21 cellular contexts compared by ENCODE assay signal in the genomic region with DNA sequence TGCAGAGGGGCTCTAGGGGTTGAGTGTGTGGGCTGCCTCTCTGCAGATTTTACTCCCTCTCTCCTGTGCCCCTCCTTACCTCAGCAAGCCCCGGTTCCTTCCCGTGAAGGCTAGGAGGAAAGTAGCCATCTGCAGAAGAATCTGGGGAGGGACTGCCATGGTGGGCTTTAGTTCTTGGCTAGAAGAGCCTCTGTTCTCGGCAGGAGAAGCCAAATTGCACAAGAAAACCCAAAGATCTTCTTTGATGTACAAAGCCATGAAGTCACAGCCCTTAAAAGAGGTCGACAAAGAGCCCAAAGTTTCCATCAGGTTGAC. TPM values are rescaled to one million over a fixed set of nuclear protein-coding genes. Genes with fewer than 3 reads are reported as not detected.
DNase-seq lines count a peak whose midpoint lies in the region; TF ChIP-seq lines count a peak whose summit lies in the region.
"Had no signal": no experiment of that assay in that cellular context is flagged by ENCODE, and none has a peak within 500 bp of the region (broad histone marks: within the 10 kb centered on the region; RNA-seq: fewer than 3 reads in every experiment).

No MANE protein-coding gene starts in this region.

- peaks cover 9% of the 10 kb centered on the region for H3K79me2 ChIP-seq in parathyroid adenoma

- CTCF ChIA-PET in HEK293 (lab: Yijun Ruan, JAX): interaction anchor here (0.7 to 6.8 kb wide), 28 partner anchors 8 to 804 kb away, joined by 3 to 158 read pairs (median 5); partner anchors contain the start of gene NUAK1

- peak overlapping the region; percentile 80 for H2AFZ ChIP-seq in parathyroid adenoma

- no peak overlapping the region for H3K27ac ChIP-seq in HEK293 (ENCODE audit: extremely low read depth, low read depth, low read length)
- H3K27ac ChIP-seq in VCaP: no peak overlapping the region
- H3K27ac ChIP-seq in parathyroid adenoma: no peak overlapping the region
- H3K27ac ChIP-seq: BLaER1, brain microvascular endothelial cell, dorsolateral prefrontal cortex, pancreas, testis had no signal

- H3K4me1 ChIP-seq in HEK293 (ENCODE audit: control insufficient read depth, insufficient read depth, low read length) (no peaks in the 10 kb centered on the region), parathyroid adenoma (peaks cover 34% of the 10 kb centered on the region)

- no peak overlapping the region for H3K4me3 ChIP-seq in HEK293 (ENCODE audit: low read depth, low read length)
- H3K4me3 ChIP-seq in parathyroid adenoma (ENCODE audit: low read depth, low read length): no peak overlapping the region
- H3K4me3 ChIP-seq: BLaER1, dorsolateral prefrontal cortex, pancreas, smooth muscle cell, testis had no signal

- H3K36me3 Mint-ChIP-seq in CD14-positive monocyte: no peaks in the 10 kb centered on the region
- H3K36me3 Mint-ChIP-seq: activated naive CD4-positive, alpha-beta T cell treated with anti-CD3 and anti-CD28 coated beads, Interleukin-2, amount 50 U/mL, for 24 hours; naive B cell had no signal

- H3K9me3 Mint-ChIP-seq in CD14-positive monocyte: no peaks in the 10 kb centered on the region
- H3K9me3 Mint-ChIP-seq: activated naive CD4-positive, alpha-beta T cell treated with anti-CD3 and anti-CD28 coated beads, Interleukin-2, amount 50 U/mL, for 24 hours; activated T-helper 2 cell treated with anti-CD3 and anti-CD28 coated beads, Interferon-gamma antibody, Interleukin-2, Interleukin-4, amounts not matched to agents 10 μg/mL and 5 μg/mL and 100 μg/mL, durations not matched to agents 14 hours and 24 hours and 36 hours; naive B cell had no signal

- H3K4me1 Mint-ChIP-seq in CD14-positive monocyte: peaks cover 32% of the 10 kb centered on the region

- no peak overlapping the region for H3K4me2 ChIP-seq in parathyroid adenoma (ENCODE audit: low read length)
- H3K4me2 ChIP-seq: BLaER1, smooth muscle cell had no signal

- TF ChIP-seq CTCF in CD14-positive monocyte (IDR thresholded peaks at IDR 0.05) (peak; percentile 34), HEK293 (tag by site-specific recombination; IDR thresholded peaks at IDR 0.05) (no peak), VCaP (conservative IDR thresholded peaks at IDR 0.05) (peak; percentile 37), parathyroid adenoma (IDR thresholded peaks at IDR 0.05) (no peak)

- H3K36me3 ChIP-seq in HEK293 (ENCODE audit: control insufficient read depth in 2 of 2, insufficient read depth in 1 of 2, low read length in 2 of 2) (no peaks in the 10 kb centered on the region), parathyroid adenoma (ENCODE audit: control insufficient read depth, insufficient read depth, low read length) (no peaks in the 10 kb centered on the region)
- H3K36me3 ChIP-seq: BLaER1, brain microvascular endothelial cell, pancreas had no signal

- H3K27ac Mint-ChIP-seq in CD14-positive monocyte: no peak overlapping the region
- H3K27ac Mint-ChIP-seq: activated naive CD4-positive, alpha-beta T cell treated with anti-CD3 and anti-CD28 coated beads, Interleukin-2, amount 50 U/mL, for 24 hours; activated T-helper 2 cell treated with anti-CD3 and anti-CD28 coated beads, Interferon-gamma antibody, Interleukin-2, Interleukin-4, amounts not matched to agents 10 μg/mL and 5 μg/mL and 100 μg/mL, durations not matched to agents 14 hours and 24 hours and 36 hours had no signal

- POLR2A ChIA-PET in HEK293 (lab: Yijun Ruan, JAX): interaction anchor here (1.0 to 1.2 kb wide), 2 partner anchors 58 to 85 kb away, joined by 3 to 6 read pairs; partner anchors contain the start of gene NUAK1

- no peak for DNase-seq in CD14-positive monocyte (ENCODE audit: low spot score)
- no peak for DNase-seq in epidermal melanocyte (ENCODE audit: insufficient read length, low spot score)
- no peak for DNase-seq in occipital lobe (lab: John Stamatoyannopoulos, UW)
- no peak for DNase-seq in iPS-NIHi7 (ENCODE audit: extremely low spot score)
- no peak for DNase-seq in stimulated activated CD4-positive, alpha-beta T cell treated with anti-CD3 and anti-CD28 coated beads, Interleukin-2, amount 100 ng/mL, for 48 hours
- DNase-seq: cerebellar nuclear complex, foreskin melanocyte, GOT3, NCI-H1436 treated with DMSO at 0.1 percent for 48 hours had no signal

- H3K27me3 ChIP-seq in parathyroid adenoma (ENCODE audit: control insufficient read depth, insufficient read depth, low read length): no peaks in the 10 kb centered on the region
- H3K27me3 ChIP-seq: BLaER1, brain microvascular endothelial cell, dorsolateral prefrontal cortex, pancreas, testis had no signal

- H3K9me3 ChIP-seq in HEK293 (ENCODE audit: control insufficient read depth, insufficient read depth, low read depth, low read length) (no peaks in the 10 kb centered on the region), parathyroid adenoma (ENCODE audit: control insufficient read depth, low read length) (no peaks in the 10 kb centered on the region)
- H3K9me3 ChIP-seq: BLaER1, pancreas, testis had no signal

- intact Hi-C loops in CD14-positive monocyte (cut with micrococcal nuclease): loop anchor here (10.0 kb wide), 2 partner anchors 110 to 800 kb away; no protein-coding TSS in a partner anchor

- H3K9ac ChIP-seq in parathyroid adenoma: no peak overlapping the region
- H3K9ac ChIP-seq: BLaER1 had no signal

- H3K27me3 Mint-ChIP-seq in CD14-positive monocyte (ENCODE audit: low read depth in 3 of 3): peaks cover 12 to 32% (median 26%) of the 10 kb centered on the region in 3 donors
- H3K27me3 Mint-ChIP-seq: activated naive CD4-positive, alpha-beta T cell treated with anti-CD3 and anti-CD28 coated beads, Interleukin-2, amount 50 U/mL, for 24 hours had no signal

- no peak overlapping the region for H3K4me3 Mint-ChIP-seq in CD14-positive monocyte
- H3K4me3 Mint-ChIP-seq: activated naive CD4-positive, alpha-beta T cell treated with anti-CD3 and anti-CD28 coated beads, Interleukin-2, amount 50 U/mL, for 24 hours had no signal

TF ChIP-seq in HEK293, 187 proteins besides CTCF, POLR2A, EP300 and RAD21:
- 0 out of 2 replicates have a peak, but pooled peaks have one; percentile 2 for TF ChIP-seq ZBTB17 (tag by site-specific recombination; IDR thresholded peaks at IDR 0.05)
- TF ChIP-seq MEIS1 (CRISPR knock-in tag; IDR thresholded peaks at IDR 0.05; ENCODE audit: borderline replicate concordance): no peak

RNA-seq across cellular contexts. Expression of gene CKAP4, which starts 23.5 kb away (rescaled TPM):
- polyA plus RNA-seq in CD14-positive monocyte: 10 to 100 TPM; 46.9 to 59.4 TPM
- total RNA-seq in occipital lobe: 20.3 TPM

Comparison
In these comparisons a context has a peak if more than half of its experiments do, and no peak if none do; other contexts are left out.
1. CTCF ChIP-seq: peak in CD14-positive monocyte (single experiment) and VCaP (single experiment); none in HEK293 (single experiment) and parathyroid adenoma (single experiment).